Comparison of ENCODE assay signal across 2 cellular contexts in genomic region chr19:18839465-18840287, GRCh38.
TF ChIP-seq lines count a peak whose summit lies in the region.

No MANE protein-coding gene starts in this region.

TF ChIP-seq in WTC11, 78 proteins besides CTCF, POLR2A, EP300 and RAD21:
- TF ChIP-seq ZBTB43 (CRISPR knock-in tag; IDR thresholded peaks at IDR 0.05) = no peak
- TF ChIP-seq GABPB1 (CRISPR knock-in tag; IDR thresholded peaks at IDR 0.05) = peak; percentile 57; the same call in 1 of the 2 replicates
- TF ChIP-seq ZNF423 (CRISPR knock-in tag; IDR thresholded peaks at IDR 0.05) = 0 out of 2 replicates have a peak, but pooled peaks have one; percentile 33
TF ChIP-seq in WTC11: peak in this region for 2.

TF ChIP-seq in SK-N-SH, 30 proteins besides CTCF, POLR2A, EP300 and RAD21 (continued from another document):
- TF ChIP-seq ZBTB33 (IDR thresholded peaks at IDR 0.05; ENCODE audit: borderline replicate concordance, low read depth) (no peak), MAX (IDR thresholded peaks at IDR 0.05; ENCODE audit: low read depth) (no peak), JUND (IDR thresholded peaks at IDR 0.05) (no peak), NRF1 (IDR thresholded peaks at IDR 0.05; ENCODE audit: low read depth, low read length) (no peak), SIN3A (IDR thresholded peaks at IDR 0.05; ENCODE audit: borderline replicate concordance, low read depth, low read length) (no peak), MEF2A (IDR thresholded peaks at IDR 0.05; ENCODE audit: borderline replicate concordance, low read depth) (no peak), NFIC (IDR thresholded peaks at IDR 0.05; ENCODE audit: borderline replicate concordance) (no peak), GATA2 (CRISPR knock-in tag; IDR thresholded peaks at IDR 0.05) (no peak), EZH2phosphoT487 (IDR thresholded peaks at IDR 0.05; ENCODE audit: borderline replicate concordance, low read depth) (no peak), IRF3 (IDR thresholded peaks at IDR 0.05; ENCODE audit: low read depth, low read length) (no peak), FOXM1 (IDR thresholded peaks at IDR 0.05; ENCODE audit: low read depth) (no peak), ELF1 (IDR thresholded peaks at IDR 0.05) (no peak)
